Comparison of ENCODE assay signal across 8 cellular contexts in genomic region chr12:50924131-50924438, GRCh38. TPM values are rescaled to one million over a fixed set of nuclear protein-coding genes. Genes with fewer than 3 reads are reported as not detected.
A peak's percentile ranks its signal among the peaks of the same experiment; 100 is the strongest.
DNase-seq lines count a peak whose midpoint lies in the region; ATAC-seq and TF ChIP-seq lines count a peak whose summit lies in the region.

No MANE protein-coding gene starts in this region.

- TF ChIP-seq POLR2A in HCT116 (IDR thresholded peaks at IDR 0.05; ENCODE audit: borderline replicate concordance, extremely low read depth, insufficient read depth, insufficient read length) = no peak

- no TSS peak for BruUV-seq in A673 (replicated peaks; lab: Mats Ljungman, UMichigan)
- BruUV-seq in HCT116 (replicated peaks; lab: Mats Ljungman, UMichigan) = no TSS peak
- BruUV-seq in MCF 10A (replicated peaks; lab: Mats Ljungman, UMichigan) = no TSS peak

- peak overlapping the region; percentile 96 for H3K4me3 Mint-ChIP-seq in MCF 10A (ENCODE audit: unreplicated experiment)
- no peak overlapping the region for H3K4me3 Mint-ChIP-seq in activated CD4-positive, alpha-beta memory T cell treated with anti-CD3 and anti-CD28 coated beads for 36 hours

- no peak for TF ChIP-seq RAD21 in HCT116 (IDR thresholded peaks at IDR 0.05; ENCODE audit: low read depth)

- H3K9me3 Mint-ChIP-seq in MCF 10A (ENCODE audit: unreplicated experiment) = no peaks in the 10 kb centered on the region
- H3K9me3 Mint-ChIP-seq in activated CD4-positive, alpha-beta memory T cell treated with anti-CD3 and anti-CD28 coated beads for 36 hours = no peaks in the 10 kb centered on the region

- no peaks in the 10 kb centered on the region for H3K79me2 ChIP-seq in HCT116 (ENCODE audit: insufficient read depth, low read length)

- peak overlapping the region; percentile 59 for H3K4me3 ChIP-seq in A673 (ENCODE audit: low read depth, low read length, poor library complexity, severe bottlenecking)
- H3K4me3 ChIP-seq in HCT116 (replicated peaks in 1 of 2; ENCODE audit: low read depth in 1 of 2, low read length in 2 of 2) = peak overlapping the region; percentile 3 to 29
- peak overlapping the region; percentile 91 to 97 for H3K4me3 ChIP-seq in mucosa of rectum (ENCODE audit: low read length in 2 of 2)

- H3K36me3 ChIP-seq in A673 (ENCODE audit: insufficient read depth, low read length, poor library complexity, severe bottlenecking) (no peaks in the 10 kb centered on the region), HCT116 (ENCODE audit: control insufficient read depth in 1 of 2, insufficient read depth in 2 of 2, low read length in 2 of 2) (no peaks in the 10 kb centered on the region), mucosa of rectum (ENCODE audit: control insufficient read depth in 2 of 2, insufficient read depth in 2 of 2, low read length in 2 of 2) (no peaks in the 10 kb centered on the region)

- H3K9me3 ChIP-seq in A673 (ENCODE audit: low read depth, low read length, poor library complexity, severe bottlenecking) (no peaks in the 10 kb centered on the region), HCT116 (ENCODE audit: control insufficient read depth in 1 of 2, insufficient read depth in 1 of 2, low read depth in 1 of 2, low read length in 2 of 2) (no peaks in the 10 kb centered on the region), mucosa of rectum (ENCODE audit: control insufficient read depth in 2 of 2, low read length in 2 of 2) (no peaks in the 10 kb centered on the region)

- H3K4me2 ChIP-seq in HCT116 (ENCODE audit: low read length) = peak overlapping the region; percentile 68

- ATAC-seq in HCT116 = peak; percentile 23; the same call in 1 of the 2 replicates

- no peaks in the 10 kb centered on the region for H3K9me2 ChIP-seq in HCT116 (ENCODE audit: insufficient read depth)

- intact Hi-C loops in A673 (cut with micrococcal nuclease; ENCODE audit: unreplicated experiment) = no loop called here
- intact Hi-C loops in HCT116 (cut with micrococcal nuclease) = no loop called here
- intact Hi-C loops in MCF 10A (cut with micrococcal nuclease) = loop anchor here (5.0 to 10.0 kb wide), 2 partner anchors 98 to 159 kb away; partner anchors contain the start of gene ATF1
- intact Hi-C loops in activated CD4-positive, alpha-beta memory T cell treated with anti-CD3 and anti-CD28 coated beads for 36 hours (cut with micrococcal nuclease) = no loop called here

- CTCF ChIA-PET in A673 (lab: Charles Lee) (no interaction called here), HCT116 (lab: Charles Lee) (interaction anchor here (1.2 kb wide), 1 partner anchor 159 kb away, joined by 3 read pairs; no protein-coding TSS in a partner anchor), MCF 10A (lab: Yijun Ruan, JAX) (interaction anchor here (1.1 kb wide), 1 partner anchor 63 kb away, joined by 4 read pairs; no protein-coding TSS in a partner anchor)
- CTCF ChIA-PET in activated CD4-positive, alpha-beta memory T cell treated with anti-CD3 and anti-CD28 coated beads for 36 hours (lab: Charles Lee) = interaction anchor here (0.6 kb wide), 1 partner anchor 248 kb away, joined by 3 read pairs; no protein-coding TSS in a partner anchor

- H3K27ac ChIP-seq in A673 (ENCODE audit: low read depth, low read length, poor library complexity, severe bottlenecking) = peak overlapping the region; percentile 72
- peak overlapping the region; percentile 57 for H3K27ac ChIP-seq in HCT116 (ENCODE audit: low read depth, low read length)
- H3K27ac ChIP-seq in mucosa of rectum (ENCODE audit: low read depth in 2 of 2, low read length in 2 of 2) = peak overlapping the region; percentile 82 to 86

- RAD21 ChIA-PET in HCT116 (lab: Charles Lee; ENCODE audit: low non-redundant PET in 1 of 2, low total read pairs in 2 of 2, uncharacterized antibody in 2 of 2, unreplicated experiment in 2 of 2) = no interaction called here

- peaks cover 33% of the 10 kb centered on the region for H3K4me1 Mint-ChIP-seq in MCF 10A (ENCODE audit: insufficient read depth, unreplicated experiment)
- H3K4me1 Mint-ChIP-seq in activated CD4-positive, alpha-beta memory T cell treated with anti-CD3 and anti-CD28 coated beads for 36 hours (ENCODE audit: low read depth) = peaks cover 6% of the 10 kb centered on the region

- no peak for TF ChIP-seq CTCF in A673 (conservative IDR thresholded peaks at IDR 0.05; ENCODE audit: low read depth, low read length)
- TF ChIP-seq CTCF in HCT116 (IDR thresholded peaks at IDR 0.05 in 2 of 3, conservative IDR thresholded peaks at IDR 0.05 in 1 of 3; ENCODE audit: borderline replicate concordance in 1 of 3, insufficient read depth in 1 of 3, low read depth in 2 of 3, low read length in 2 of 3) = no peak
- no peak for TF ChIP-seq CTCF in MCF 10A (IDR thresholded peaks at IDR 0.05; ENCODE audit: unreplicated experiment)

- peaks cover 48% of the 10 kb centered on the region for H3K4me1 ChIP-seq in A673 (ENCODE audit: insufficient read depth, low read length, poor library complexity, severe bottlenecking)
- peaks cover 18 to 21% of the 10 kb centered on the region in 2 experiments; a peak in 3 of 4 replicates for H3K4me1 ChIP-seq in HCT116 (ENCODE audit: control insufficient read depth in 1 of 2, insufficient read depth in 2 of 2, low read length in 2 of 2)
- peaks cover 9 to 19% of the 10 kb centered on the region in 2 donors for H3K4me1 ChIP-seq in mucosa of rectum (ENCODE audit: control insufficient read depth in 2 of 2, insufficient read depth in 2 of 2, low read length in 2 of 2)

- no peaks in the 10 kb centered on the region for H3K27me3 Mint-ChIP-seq in MCF 10A (ENCODE audit: insufficient read depth, unreplicated experiment)
- H3K27me3 Mint-ChIP-seq in activated CD4-positive, alpha-beta memory T cell treated with anti-CD3 and anti-CD28 coated beads for 36 hours = peaks cover 1% of the 10 kb centered on the region

- H3K9ac ChIP-seq in HCT116 (ENCODE audit: low read length) = 0 out of 2 replicates have a peak overlapping the region, but pooled peaks have one; percentile 10
- peak overlapping the region; percentile 35 to 49 for H3K9ac ChIP-seq in mucosa of rectum (ENCODE audit: low read depth in 1 of 2, low read length in 2 of 2)

- H3K27ac Mint-ChIP-seq in MCF 10A (ENCODE audit: low read depth, unreplicated experiment) = peak overlapping the region; percentile 93
- H3K27ac Mint-ChIP-seq in activated CD4-positive, alpha-beta memory T cell treated with anti-CD3 and anti-CD28 coated beads for 36 hours = no peak overlapping the region

- no peaks in the 10 kb centered on the region for H4K20me1 ChIP-seq in HCT116 (ENCODE audit: insufficient read depth)

- H3K27me3 ChIP-seq in A673 (replicated peaks; ENCODE audit: insufficient read depth, low read depth, low read length, poor library complexity) (no peaks in the 10 kb centered on the region), HCT116 (ENCODE audit: insufficient read depth, low read length) (no peaks in the 10 kb centered on the region), mucosa of rectum (ENCODE audit: control insufficient read depth in 2 of 2, insufficient read depth in 2 of 2, low read length in 2 of 2) (no peaks in the 10 kb centered on the region)

- peak overlapping the region; percentile 95 for H2AFZ ChIP-seq in HCT116 (ENCODE audit: low read depth, low read length, poor library complexity, severe bottlenecking)

- peaks cover 6% of the 10 kb centered on the region for H3K36me3 Mint-ChIP-seq in MCF 10A (ENCODE audit: insufficient read depth, unreplicated experiment)
- H3K36me3 Mint-ChIP-seq in activated CD4-positive, alpha-beta memory T cell treated with anti-CD3 and anti-CD28 coated beads for 36 hours = no peaks in the 10 kb centered on the region

- POLR2A ChIA-PET in A673 (lab: Charles Lee; ENCODE audit: low non-redundant PET) = no interaction called here
- POLR2A ChIA-PET in HCT116 (lab: Charles Lee) = no interaction called here
- POLR2A ChIA-PET in MCF 10A (lab: Yijun Ruan, JAX) = interaction anchor here (0.6 to 7.4 kb wide), 18 partner anchors 8 to 272 kb away, joined by 3 to 116 read pairs (median 7); partner anchors contain the start of genes ATF1 and SLC11A2
- POLR2A ChIA-PET in activated CD4-positive, alpha-beta memory T cell treated with anti-CD3 and anti-CD28 coated beads for 36 hours (lab: Charles Lee) = no interaction called here

- DNase-seq in A673 (ENCODE audit: low spot score) (no peak), HCT116 (ENCODE audit: low read depth, low spot score) (no peak), MCF 10A (ENCODE audit: unreplicated experiment) (no peak), middle frontal gyrus (ENCODE audit: extremely low spot score, low spot score) (no peak), DMS153 (lab: John Stamatoyannopoulos, UW) (no peak), globus pallidus (ENCODE audit: low spot score) (no peak)
- no peak for DNase-seq in activated CD4-positive, alpha-beta memory T cell treated with anti-CD3 and anti-CD28 coated beads for 36 hours

TF ChIP-seq in HCT116, 20 proteins besides CTCF, POLR2A, EP300 and RAD21 (continues in another document):
- TF ChIP-seq POLR2AphosphoS5 (IDR thresholded peaks at IDR 0.05; ENCODE audit: low read depth, low read length) (no peak), EZH2phosphoT487 (IDR thresholded peaks at IDR 0.05; ENCODE audit: borderline replicate concordance) (no peak), EZH2 (IDR thresholded peaks at IDR 0.05) (no peak), REST (IDR thresholded peaks at IDR 0.05; ENCODE audit: low read depth) (no peak)

RNA-seq across cellular contexts. Expression of gene HIGD1C, which starts 28.3 kb away (rescaled TPM):
- not detected in 2 replicates for total RNA-seq in A673 (2021)
- total RNA-seq in HCT116 (2021; ENCODE audit: unreplicated experiment) = not detected
- not detected in 2 replicates for polyA plus RNA-seq in HCT116 (2012)
- total RNA-seq in MCF 10A (2022) = not detected in 2 replicates
- not detected for total RNA-seq in activated CD4-positive, alpha-beta memory T cell treated with anti-CD3 and anti-CD28 coated beads for 36 hours

Comparison
In these comparisons a context has a peak if more than half of its experiments do, and no peak if none do; other contexts are left out.
1. H3K4me3 ChIP-seq: peak in every context shown above with its lines; median percentile 94 in mucosa of rectum; 59 in A673; 16 in HCT116.